8 cellular contexts compared by ENCODE assay signal in genomic region chr1:174998569-174999215, GRCh38. TPM values are rescaled to one million over a fixed set of nuclear protein-coding genes. Genes with fewer than 3 reads are reported as not detected.
DNase-seq lines count a peak whose midpoint lies in the region; ATAC-seq lines count a peak whose summit lies in the region.

No MANE protein-coding gene starts in this region.

- DNase-seq in Caki2 (ENCODE audit: low read depth) (peak; percentile 69), NCI-H1092 (lab: John Stamatoyannopoulos, UW) (peak; percentile 71), SK-N-DZ (ENCODE audit: low spot score) (peak; percentile 75), caudate nucleus (lab: John Stamatoyannopoulos, UW) (peak in 13 of 61 donors; percentile 6 to 63 (median 32)), kidney glomerular epithelial cell (lab: John Stamatoyannopoulos, UW) (peak; percentile 60), GM19238 (ENCODE audit: insufficient read length, low spot score) (no peak)
- DNase-seq in stimulated activated CD8-positive, alpha-beta memory T cell treated with anti-CD3 and anti-CD28 coated beads, Interleukin-12 subunit alpha, Interleukin-12 subunit beta, amount 100 ng/mL, for 1 hour (ENCODE audit: low read depth), result peak; percentile 13

- H3K27ac ChIP-seq in caudate nucleus (ENCODE audit: low read depth, low read length), result peak overlapping the region; percentile 100

- in situ Hi-C loops in Caki2 (cut with HindIII; ENCODE audit: low pct_unique_long_range_greater_than_20kb, low sequenced_read_pairs), result no loop called here

- peak; percentile 18 for ATAC-seq in GM21529 (IDR thresholded peaks at IDR 0.05; ENCODE audit: unreplicated experiment)

RNA-seq across cellular contexts. Expression of gene CACYBP, which starts 1.1 kb away (rescaled TPM):
- total RNA-seq in Caki2 (2014; rRNA removed; shearing (Covaris generic); ENCODE audit: low replicate concordance), result 120 and 196 TPM in 2 replicates
- 284 and 312 TPM in 2 replicates for polyA plus RNA-seq in SK-N-DZ (2014; cell fraction: cytosol; rRNA removed)
- polyA plus RNA-seq in SK-N-DZ (2014; cell fraction: nucleus; rRNA removed), result 174 and 298 TPM in 2 replicates

RNA-seq across cellular contexts. Expression of gene MRPS14, which starts 24.5 kb away (rescaled TPM):
- 11.5 and 17.6 TPM in 2 replicates for total RNA-seq in Caki2 (2014; rRNA removed; shearing (Covaris generic); ENCODE audit: low replicate concordance)
- 32.4 and 45.7 TPM in 2 replicates for polyA plus RNA-seq in SK-N-DZ (2014; cell fraction: cytosol; rRNA removed)
- 39.8 and 43.0 TPM in 2 replicates for polyA plus RNA-seq in SK-N-DZ (2014; cell fraction: nucleus; rRNA removed)
